Comparison of ENCODE assay signal across 7 cellular contexts in the genomic region with DNA sequence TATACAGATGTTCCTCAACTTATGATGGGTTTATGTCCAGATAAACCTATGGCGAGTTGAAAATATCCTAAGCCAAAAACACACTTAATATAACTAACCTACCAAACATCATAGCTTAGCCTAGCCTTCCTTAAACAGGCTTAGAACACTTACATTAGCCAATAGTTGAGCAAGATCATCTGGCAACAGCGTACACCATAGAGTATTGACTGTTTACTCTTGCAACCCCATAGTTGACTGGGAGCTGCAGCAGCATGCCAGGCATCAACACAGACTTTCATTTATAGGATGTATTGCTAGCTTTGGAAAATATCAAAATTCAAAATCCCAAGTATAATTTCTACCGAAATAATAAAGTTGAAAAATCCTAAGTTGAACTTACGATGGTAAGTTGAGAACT. TPM values are rescaled to one million over a fixed set of nuclear protein-coding genes. Genes with fewer than 3 reads are reported as not detected.
"Had no signal": no experiment of that assay in that cellular context is flagged by ENCODE, and none has a peak within 500 bp of the region (broad histone marks: within the 10 kb centered on the region; RNA-seq: fewer than 3 reads in every experiment).

No MANE protein-coding gene starts in this region.

- DNase-seq: GM23248, H9, HCEC 1CT, KBM-7 had no signal

- H3K27me3 Mint-ChIP-seq: IgD-negative memory B cell had no signal

- H2AFZ ChIP-seq: GM23248 had no signal

- H3K27ac ChIP-seq: GM23248 had no signal

- H3K9me3 Mint-ChIP-seq: IgD-negative memory B cell had no signal

- H3K36me3 Mint-ChIP-seq: IgD-negative memory B cell had no signal

- H3K27ac Mint-ChIP-seq: H9, IgD-negative memory B cell had no signal

- H3K4me3 Mint-ChIP-seq: H9, IgD-negative memory B cell had no signal

- H3K4me3 ChIP-seq: GM23248 had no signal

- H3K4me1 Mint-ChIP-seq: H9 had no signal

RNA-seq across cellular contexts. Expression of a gene that starts 5.5 kb away (rescaled TPM):
- total RNA-seq: GM23248, H1, H9, HT-29 had no signal
- polyA plus RNA-seq: GM23248, H1, IgD-negative memory B cell had no signal

RNA-seq across cellular contexts. Expression of a gene that starts 17.4 kb away (rescaled TPM):
- total RNA-seq: GM23248, H1, H9, HT-29 had no signal
- polyA plus RNA-seq: H1, IgD-negative memory B cell had no signal

RNA-seq across cellular contexts. Expression of a gene that starts 28.2 kb away (rescaled TPM):
- total RNA-seq: GM23248, H1, H9, HT-29 had no signal
- polyA plus RNA-seq: GM23248, H1, IgD-negative memory B cell had no signal

RNA-seq across cellular contexts. Expression of a gene that starts 34.8 kb away (rescaled TPM):
- total RNA-seq: GM23248, H1, H9, HT-29 had no signal
- polyA plus RNA-seq: GM23248, H1, IgD-negative memory B cell had no signal

RNA-seq across cellular contexts. Expression of a gene that starts 40.5 kb away (rescaled TPM):
- total RNA-seq: H1, H9, HT-29 had no signal
- polyA plus RNA-seq: H1, IgD-negative memory B cell had no signal
